Comparison of ENCODE assay signal across 24 cellular contexts in the genomic region with DNA sequence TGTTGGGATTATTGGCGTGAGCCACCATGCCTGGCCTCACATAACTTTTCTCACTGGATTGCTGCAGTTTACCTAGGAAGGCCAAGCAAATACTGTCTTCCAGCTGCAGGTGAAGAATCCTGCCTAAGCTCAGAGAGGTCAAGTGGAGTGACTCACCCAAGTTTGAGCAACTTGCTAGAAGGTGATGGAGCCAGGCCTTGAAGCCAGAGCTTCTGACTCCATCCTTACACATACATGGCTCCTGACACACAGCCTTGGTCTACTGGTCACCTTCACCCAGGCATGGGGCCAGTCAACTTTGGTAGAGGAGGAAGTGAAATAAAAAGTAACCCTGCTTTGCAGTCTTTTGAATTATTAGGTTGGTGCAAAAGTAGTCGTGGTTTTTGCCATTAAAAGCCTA.
"Had no signal": no experiment of that assay in that cellular context is flagged by ENCODE, and none has a peak within 500 bp of the region (broad histone marks: within the 10 kb centered on the region; RNA-seq: fewer than 3 reads in every experiment).

No MANE protein-coding gene starts in this region.

- H3K4me3 ChIP-seq: colonic mucosa, left lung, sigmoid colon, testis, upper lobe of left lung had no signal

- DNase-seq: activated B cell treated with CpG ODN at 0.5 μM for 24 hours; activated CD4-positive, alpha-beta T cell treated with anti-CD3 and anti-CD28 coated beads for 48 hours; activated CD8-positive, alpha-beta T cell treated with anti-CD3 and anti-CD28 coated beads for 36 hours; activated naive CD4-positive, alpha-beta T cell; activated T-cell treated with anti-CD3 and anti-CD28 coated beads, Interleukin-2, amount 50 U/mL, for 1 hour; anterior cingulate cortex; colonic mucosa; foreskin fibroblast; hypothalamus; islet precursor cell; left lung; midbrain; occipital lobe; posterior cingulate gyrus; sigmoid colon; stimulated activated CD4-positive, alpha-beta T cell treated with anti-CD3 and anti-CD28 coated beads, Interleukin-4, amount 100 ng/mL, for 24 hours; testis; upper lobe of left lung had no signal

- H3K27ac Mint-ChIP-seq: activated B cell treated with CpG ODN at 0.5 μM for 24 hours; activated CD8-positive, alpha-beta T cell treated with anti-CD3 and anti-CD28 coated beads for 36 hours; activated T-helper 17 cell treated with anti-CD3 and anti-CD28 coated beads, Interleukin-2, amount 50 U/mL, for 72 hours; nephron; stimulated activated effector memory CD8-positive, alpha-beta T cell treated with anti-CD3 and anti-CD28 coated beads, Interleukin-12 subunit alpha, Interleukin-12 subunit beta, amount 100 ng/mL, for 72 hours; T-helper 2 cell treated with Interferon-gamma antibody and Interleukin-4, amounts not matched to agents 5 μg/mL and 100 μg/mL, for 36 hours had no signal

- H3K4me3 Mint-ChIP-seq: activated B cell treated with CpG ODN at 0.5 μM for 24 hours; activated CD8-positive, alpha-beta T cell treated with anti-CD3 and anti-CD28 coated beads for 36 hours; activated T-helper 17 cell treated with anti-CD3 and anti-CD28 coated beads, Interleukin-2, amount 50 U/mL, for 72 hours; brain; central memory CD8-positive, alpha-beta T cell; nephron; stimulated activated effector memory CD8-positive, alpha-beta T cell treated with anti-CD3 and anti-CD28 coated beads, Interleukin-12 subunit alpha, Interleukin-12 subunit beta, amount 100 ng/mL, for 72 hours; T-helper 2 cell treated with Interferon-gamma antibody and Interleukin-4, amounts not matched to agents 5 μg/mL and 100 μg/mL, for 36 hours had no signal

- H3K4me1 ChIP-seq: colonic mucosa, left lung, sigmoid colon, testis, upper lobe of left lung had no signal

- H3K9me3 ChIP-seq: colonic mucosa, left lung, sigmoid colon, testis, upper lobe of left lung had no signal

- H3K27me3 Mint-ChIP-seq: brain had no signal

- H3K27ac ChIP-seq: colonic mucosa, left lung, sigmoid colon, testis, upper lobe of left lung had no signal

- H3K27me3 ChIP-seq: colonic mucosa, sigmoid colon, testis, upper lobe of left lung had no signal

- ATAC-seq: activated CD8-positive, alpha-beta T cell treated with anti-CD3 and anti-CD28 coated beads for 36 hours; activated T-helper 17 cell treated with anti-CD3 and anti-CD28 coated beads, Interleukin-2, amount 50 U/mL, for 72 hours; left lung; stimulated activated effector memory CD8-positive, alpha-beta T cell treated with anti-CD3 and anti-CD28 coated beads, Interleukin-12 subunit alpha, Interleukin-12 subunit beta, amount 100 ng/mL, for 72 hours had no signal

- H3K36me3 Mint-ChIP-seq: brain; stimulated activated effector memory CD8-positive, alpha-beta T cell treated with anti-CD3 and anti-CD28 coated beads, Interleukin-12 subunit alpha, Interleukin-12 subunit beta, amount 100 ng/mL, for 72 hours had no signal

- H3K9me3 Mint-ChIP-seq: activated B cell treated with CpG ODN at 0.5 μM for 24 hours; activated CD8-positive, alpha-beta T cell treated with anti-CD3 and anti-CD28 coated beads for 36 hours; activated T-helper 17 cell treated with anti-CD3 and anti-CD28 coated beads, Interleukin-2, amount 50 U/mL, for 72 hours; central memory CD8-positive, alpha-beta T cell; nephron; stimulated activated effector memory CD8-positive, alpha-beta T cell treated with anti-CD3 and anti-CD28 coated beads, Interleukin-12 subunit alpha, Interleukin-12 subunit beta, amount 100 ng/mL, for 72 hours; T-helper 2 cell treated with Interferon-gamma antibody and Interleukin-4, amounts not matched to agents 5 μg/mL and 100 μg/mL, for 36 hours had no signal

- H3K4me1 Mint-ChIP-seq: activated T-helper 17 cell treated with anti-CD3 and anti-CD28 coated beads, Interleukin-2, amount 50 U/mL, for 72 hours; central memory CD8-positive, alpha-beta T cell; stimulated activated effector memory CD8-positive, alpha-beta T cell treated with anti-CD3 and anti-CD28 coated beads, Interleukin-12 subunit alpha, Interleukin-12 subunit beta, amount 100 ng/mL, for 72 hours had no signal

- H3K36me3 ChIP-seq: colonic mucosa, left lung, sigmoid colon, upper lobe of left lung had no signal
